2 cellular contexts compared by ENCODE assay signal in genomic region chr16:89287777-89288576, GRCh38.
TF ChIP-seq lines count a peak whose summit lies in the region.

No MANE protein-coding gene starts in this region.

TF ChIP-seq in IMR-90, 13 proteins besides CTCF, POLR2A, EP300 and RAD21:
- TF ChIP-seq BHLHE40 (IDR thresholded peaks at IDR 0.05; ENCODE audit: low read depth, low read length), result no peak
- no peak for TF ChIP-seq ELK1 (IDR thresholded peaks at IDR 0.05; ENCODE audit: borderline replicate concordance, low read depth, low read length)
- no peak for TF ChIP-seq MXI1 (IDR thresholded peaks at IDR 0.05; ENCODE audit: borderline replicate concordance, low read depth, low read length)
- TF ChIP-seq CEBPB (IDR thresholded peaks at IDR 0.05; ENCODE audit: low read depth, low read length), result no peak
- TF ChIP-seq MAFK (IDR thresholded peaks at IDR 0.05; ENCODE audit: low read depth, low read length), result no peak
- no peak for TF ChIP-seq SMC3 (IDR thresholded peaks at IDR 0.05; ENCODE audit: low read depth, low read length)
- no peak for TF ChIP-seq RFX5 (IDR thresholded peaks at IDR 0.05; ENCODE audit: low read depth, low read length)
- TF ChIP-seq CHD1 (IDR thresholded peaks at IDR 0.05; ENCODE audit: low read depth, low read length), result no peak
- no peak for TF ChIP-seq FOS (IDR thresholded peaks at IDR 0.05; ENCODE audit: low read depth, low read length)
- TF ChIP-seq RCOR1 (IDR thresholded peaks at IDR 0.05; ENCODE audit: insufficient replicate concordance, low read length), result no peak
- TF ChIP-seq MAZ (IDR thresholded peaks at IDR 0.05; ENCODE audit: borderline replicate concordance, low read depth, low read length), result no peak

TF ChIP-seq in H1, 55 proteins besides CTCF, POLR2A, EP300 and RAD21:
- TF ChIP-seq FOSL1 (IDR thresholded peaks at IDR 0.05; ENCODE audit: insufficient read depth, low read depth, low read length) (no peak), YY1 (IDR thresholded peaks at IDR 0.05; ENCODE audit: low read depth, low read length) (no peak), RFX5 (IDR thresholded peaks at IDR 0.05; ENCODE audit: borderline replicate concordance, low read depth, low read length) (no peak), KDM4A (IDR thresholded peaks at IDR 0.05; ENCODE audit: low read depth, low read length, severe bottlenecking) (no peak), EGR1 (IDR thresholded peaks at IDR 0.05; ENCODE audit: borderline replicate concordance, low read depth, low read length) (no peak), CHD7 (IDR thresholded peaks at IDR 0.05; ENCODE audit: insufficient replicate concordance, low read length) (no peak), PHF8 (conservative IDR thresholded peaks at IDR 0.05; ENCODE audit: low read depth, low read length) (no peak), SP2 (IDR thresholded peaks at IDR 0.05; ENCODE audit: low read length) (no peak)
